In the genomic region with DNA sequence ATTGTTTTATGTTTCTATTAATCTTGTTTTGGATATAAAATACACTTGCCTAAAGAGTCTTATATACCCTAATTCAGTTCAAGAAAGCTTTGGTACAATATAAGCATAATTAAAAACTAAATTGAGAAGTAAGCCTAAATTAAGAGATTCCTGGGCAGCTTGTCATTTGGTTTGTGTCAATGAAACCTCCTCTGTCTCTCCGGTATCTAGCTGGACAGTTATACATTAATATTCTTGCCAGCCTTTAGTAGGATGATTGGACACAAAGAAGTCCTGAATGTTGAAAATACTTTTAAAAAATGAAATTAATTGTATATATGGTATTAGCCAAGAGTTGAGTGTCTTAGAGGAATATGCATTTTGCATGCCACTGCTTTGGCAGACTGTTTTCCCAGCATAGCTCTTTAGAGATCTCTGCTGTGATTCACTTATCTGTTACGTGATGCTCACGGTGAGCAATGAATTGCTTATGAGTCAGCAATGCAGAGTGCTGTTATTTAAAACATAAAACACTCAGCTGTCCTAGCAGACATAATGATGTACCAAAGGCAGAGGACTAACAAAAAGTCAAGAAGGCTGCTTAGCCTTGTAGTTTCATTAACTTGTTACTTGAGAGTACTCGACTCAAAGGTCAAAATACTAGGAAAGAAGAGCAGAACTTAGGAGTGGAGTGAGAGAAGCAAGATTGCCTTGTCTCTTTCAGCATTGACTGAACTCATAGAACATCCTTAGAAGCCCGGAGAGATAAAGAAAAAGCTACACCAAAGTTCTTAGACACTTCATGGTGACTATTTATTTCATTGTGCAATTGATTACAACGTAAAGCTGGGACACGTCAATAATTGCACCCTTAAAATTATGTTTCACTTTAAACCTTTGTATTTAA, we compare ENCODE assay signal across 11 cellular contexts.
DNase-seq lines count a peak whose midpoint lies in the region; ATAC-seq and TF ChIP-seq lines count a peak whose summit lies in the region.
"Had no signal": no experiment of that assay in that cellular context is flagged by ENCODE, and none has a peak within 500 bp of the region (broad histone marks: within the 10 kb centered on the region; RNA-seq: fewer than 3 reads in every experiment).

No MANE protein-coding gene starts in this region.

- no peak overlapping the region for H3K4me3 Mint-ChIP-seq in GM23338
- H3K4me3 Mint-ChIP-seq: T-cell had no signal

- H3K79me2 ChIP-seq in GM23338 (replicated peaks; ENCODE audit: insufficient read depth) = no peaks in the 10 kb centered on the region
- H3K79me2 ChIP-seq in OCI-LY7 (ENCODE audit: insufficient read depth, low read depth, low read length) = no peaks in the 10 kb centered on the region

- H3K9me2 ChIP-seq in GM23338 (ENCODE audit: insufficient read depth) = no peaks in the 10 kb centered on the region
- H3K9me2 ChIP-seq in OCI-LY7 (ENCODE audit: insufficient read depth, low read length) = no peaks in the 10 kb centered on the region

- TF ChIP-seq CTCF in GM23338 (conservative IDR thresholded peaks at IDR 0.05; ENCODE audit: low read depth in 2 of 2) (no peak), fibroblast of pulmonary artery (IDR thresholded peaks at IDR 0.05; ENCODE audit: low read length, missing control alignments) (no peak), OCI-LY7 (conservative IDR thresholded peaks at IDR 0.05; ENCODE audit: low read length) (no peak)

- no peaks in the 10 kb centered on the region for H3K36me3 ChIP-seq in GM23338 (ENCODE audit: insufficient read depth)
- H3K36me3 ChIP-seq in skeletal muscle satellite cell (ENCODE audit: insufficient read depth, low read length) = no peaks in the 10 kb centered on the region
- no peaks in the 10 kb centered on the region for H3K36me3 ChIP-seq in OCI-LY7 (ENCODE audit: insufficient read depth, low read length)

- H3K27ac ChIP-seq in GM23338 (ENCODE audit: low read depth) (no peak overlapping the region), OCI-LY7 (ENCODE audit: low read depth, low read length, poor library complexity, severe bottlenecking) (no peak overlapping the region)
- H3K27ac ChIP-seq: KMS-11 had no signal

- peaks cover 10% of the 10 kb centered on the region; the same call in 2 of the 3 replicates for H3K4me1 Mint-ChIP-seq in GM23338
- H3K4me1 Mint-ChIP-seq: T-cell had no signal

- BruUV-seq in OCI-LY7 (replicated peaks; lab: Mats Ljungman, UMichigan) = no TSS peak

- H3K4me2 ChIP-seq in GM23338 (no peak overlapping the region), skeletal muscle satellite cell (ENCODE audit: low read length) (peak overlapping the region; percentile 67), OCI-LY7 (ENCODE audit: low read length) (no peak overlapping the region)
- H3K4me2 ChIP-seq: KMS-11 had no signal

- H3K27me3 ChIP-seq in GM23338 (ENCODE audit: insufficient read depth) (no peaks in the 10 kb centered on the region), skeletal muscle satellite cell (ENCODE audit: control insufficient read depth, insufficient read depth, low read length) (no peaks in the 10 kb centered on the region)

- H3K9me3 Mint-ChIP-seq in GM23338 = no peaks in the 10 kb centered on the region

- H3K27me3 Mint-ChIP-seq in GM23338 (ENCODE audit: insufficient read depth, low read depth, poor library complexity) = no peaks in the 10 kb centered on the region
- H3K27me3 Mint-ChIP-seq: T-cell had no signal

- H3K4me3 ChIP-seq in GM23338 (no peak overlapping the region), fibroblast of pulmonary artery (replicated peaks; ENCODE audit: low read depth, low read length) (no peak overlapping the region), skeletal muscle satellite cell (ENCODE audit: low read length) (no peak overlapping the region), OCI-LY7 (ENCODE audit: low read depth, low read length, poor library complexity, severe bottlenecking) (no peak overlapping the region)

- CTCF ChIA-PET in OCI-LY7 (lab: Charles Lee; ENCODE audit: unreplicated experiment) = no interaction called here

- ATAC-seq in GM23338 = no peak
- ATAC-seq in GM21576 (IDR thresholded peaks at IDR 0.05; ENCODE audit: unreplicated experiment) = no peak
- ATAC-seq: T-cell had no signal

- DNase-seq in GM23338 (ENCODE audit: low spot score) (no peak), SHP77 (lab: John Stamatoyannopoulos, UW) (peak; percentile 2), fibroblast of pulmonary artery (ENCODE audit: low read depth) (peak; percentile 67), OCI-LY7 (ENCODE audit: low spot score) (no peak), DMS153 (lab: John Stamatoyannopoulos, UW) (no peak)
- DNase-seq: central memory CD4-positive, alpha-beta T cell; NCI-H2227 treated with DMSO at 0.1 percent for 48 hours; T-cell had no signal

- POLR2A ChIA-PET in OCI-LY7 (lab: Charles Lee) = interaction anchor here (0.8 to 1.7 kb wide), 2 partner anchors 10 to 27 kb away, joined by 3 to 8 read pairs; no protein-coding TSS in a partner anchor

- intact Hi-C loops in OCI-LY7 (cut with micrococcal nuclease; ENCODE audit: unreplicated experiment) = no loop called here

- H3K4me1 ChIP-seq in GM23338 (ENCODE audit: insufficient read depth) (no peaks in the 10 kb centered on the region; the same call in 1 of the 2 replicates), skeletal muscle satellite cell (ENCODE audit: control insufficient read depth, insufficient read depth, low read length) (peaks cover 23% of the 10 kb centered on the region), OCI-LY7 (ENCODE audit: insufficient read depth, low read length, poor library complexity, severe bottlenecking) (no peaks in the 10 kb centered on the region)

- H4K20me1 ChIP-seq in GM23338 (replicated peaks; ENCODE audit: insufficient read depth) (no peaks in the 10 kb centered on the region), OCI-LY7 (ENCODE audit: insufficient read depth, low read length) (no peaks in the 10 kb centered on the region)

- no peak overlapping the region; the same call in 1 of the 2 replicates for H3K27ac Mint-ChIP-seq in GM23338
- H3K27ac Mint-ChIP-seq: T-cell had no signal

- H3K9ac ChIP-seq in skeletal muscle satellite cell (ENCODE audit: low read depth, low read length) = peak overlapping the region; percentile 63
- H3K9ac ChIP-seq: KMS-11 had no signal

- H3K36me3 Mint-ChIP-seq in GM23338 (ENCODE audit: low read depth) = no peaks in the 10 kb centered on the region
- H3K36me3 Mint-ChIP-seq: T-cell had no signal

- H3K9me3 ChIP-seq in skeletal muscle satellite cell (replicated peaks; ENCODE audit: low read length) (no peaks in the 10 kb centered on the region), OCI-LY7 (ENCODE audit: low read length) (no peaks in the 10 kb centered on the region)

- no peaks in the 10 kb centered on the region for H3F3A ChIP-seq in GM23338 (replicated peaks; ENCODE audit: low read depth)

- H2AFZ ChIP-seq in GM23338 (peak overlapping the region; percentile 50; the same call in 1 of the 2 replicates), OCI-LY7 (ENCODE audit: low read length) (no peak overlapping the region)

Comparison
In these comparisons a context has a peak if more than half of its experiments do, and no peak if none do; other contexts are left out.
1. DNase-seq: peak in SHP77 (2 of 2) and fibroblast of pulmonary artery (single experiment); none in GM23338 (single experiment), OCI-LY7 (single experiment) and DMS153 (single experiment).